Comparison of ENCODE assay signal across 4 cellular contexts in the genomic region with DNA sequence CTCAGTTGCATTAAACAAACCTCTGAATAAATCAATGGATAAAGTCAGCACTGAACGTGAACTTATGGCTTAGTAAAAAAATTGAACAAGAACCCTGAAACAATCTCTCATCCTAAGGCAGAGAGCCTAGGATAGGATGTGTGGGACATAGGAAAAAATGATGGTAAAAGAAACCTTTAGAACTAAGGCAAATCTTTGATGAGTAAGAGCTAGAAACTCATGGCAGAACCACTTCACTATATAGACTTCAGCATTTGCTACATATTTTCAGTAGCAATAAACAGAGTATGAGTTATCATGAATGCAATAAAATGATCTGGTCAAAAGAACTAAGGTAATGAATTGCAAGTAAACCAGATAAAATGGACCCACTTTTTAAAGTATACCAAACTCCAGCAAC.
"Had no signal": no experiment of that assay in that cellular context is flagged by ENCODE, and none has a peak within 500 bp of the region (broad histone marks: within the 10 kb centered on the region; RNA-seq: fewer than 3 reads in every experiment).

No MANE protein-coding gene starts in this region.

- H3K9me3 Mint-ChIP-seq: GM23338, H9 had no signal

- DNase-seq: H9, HCEC 1CT, IMR-90 had no signal

- ATAC-seq: GM23338 had no signal

- H3K27ac Mint-ChIP-seq: GM23338, H9 had no signal

- H3K4me1 Mint-ChIP-seq: GM23338, H9 had no signal

- H3K4me3 Mint-ChIP-seq: GM23338, H9 had no signal
